ENCODE assay signal across 8 cellular contexts in genomic region chr9:41358682-41359081, GRCh38.
DNase-seq lines count a peak whose midpoint lies in the region; TF ChIP-seq lines count a peak whose summit lies in the region.
"Not testable (repeated sequence)": the region's sequence is repeated elsewhere in the genome, so short reads cannot be mapped to it uniquely, and the experiment has no call there.

No MANE protein-coding gene starts in this region.

- H3K27ac ChIP-seq in effector memory CD4-positive, alpha-beta T cell (ENCODE audit: insufficient read depth, low read length, poor library complexity, severe bottlenecking), result not testable (repeated sequence)
- H3K27ac ChIP-seq in liver (ENCODE audit: low read depth in 1 of 2, low read length in 2 of 2) (peak overlapping the region in 1 of 2 donors; percentile 41), suprapubic skin (peak overlapping the region; percentile 77)

- H3K4me3 Mint-ChIP-seq in activated T-helper 1 cell treated with anti-CD3 and anti-CD28 coated beads, Interleukin-12 subunit alpha, Interleukin-12 subunit beta, Interleukin-2, Interleukin-4 antibody, amounts not matched to agents 30 ng/mL and 10 ng/mL and 1 ng/mL, durations not matched to agents 14 hours and 24 hours and 36 hours, result peak overlapping the region; percentile 99

- not testable (repeated sequence) for H3K36me3 ChIP-seq in effector memory CD4-positive, alpha-beta T cell (ENCODE audit: control insufficient read depth, insufficient read depth, low read length); liver (ENCODE audit: control insufficient read depth in 4 of 4, insufficient read depth in 3 of 4, low read depth in 1 of 4, low read length in 3 of 4); suprapubic skin

- not testable (repeated sequence) for TF ChIP-seq RAD21 in liver (IDR thresholded peaks at IDR 0.05)

- H3K27me3 ChIP-seq in effector memory CD4-positive, alpha-beta T cell (replicated peaks; ENCODE audit: control insufficient read depth, insufficient read depth, low read length, poor library complexity, severe bottlenecking); liver (ENCODE audit: control insufficient read depth in 4 of 4, insufficient read depth in 4 of 4, low read length in 3 of 4); suprapubic skin: not testable (repeated sequence)

- peak; percentile 49 for DNase-seq in EL
- peak; percentile 50 for DNase-seq in NCI-H1105 (lab: John Stamatoyannopoulos, UW)
- DNase-seq in SKM-1 (lab: John Stamatoyannopoulos, UW; ENCODE audit: unreplicated experiment), result peak; percentile 14
- peak; percentile 83 for DNase-seq in activated T-helper 1 cell treated with anti-CD3 and anti-CD28 coated beads, Interleukin-12 subunit alpha, Interleukin-12 subunit beta, Interleukin-2, Interleukin-4 antibody, amounts not matched to agents 30 ng/mL and 10 ng/mL and 1 ng/mL, durations not matched to agents 14 hours and 24 hours and 36 hours (ENCODE audit: low spot score)
- peak; percentile 53 to 71 (median 70) for DNase-seq in effector memory CD4-positive, alpha-beta T cell
- DNase-seq in skeletal muscle cell (ENCODE audit: low read depth), result not testable (repeated sequence)
- DNase-seq in suprapubic skin (ENCODE audit: low spot score in 2 of 2), result peak; percentile 90

- H3K27me3 Mint-ChIP-seq in activated T-helper 1 cell treated with anti-CD3 and anti-CD28 coated beads, Interleukin-12 subunit alpha, Interleukin-12 subunit beta, Interleukin-2, Interleukin-4 antibody, amounts not matched to agents 30 ng/mL and 10 ng/mL and 1 ng/mL, durations not matched to agents 14 hours and 24 hours and 36 hours (ENCODE audit: insufficient read depth), result not testable (repeated sequence)

- not testable (repeated sequence) for H3K36me3 Mint-ChIP-seq in activated T-helper 1 cell treated with anti-CD3 and anti-CD28 coated beads, Interleukin-12 subunit alpha, Interleukin-12 subunit beta, Interleukin-2, Interleukin-4 antibody, amounts not matched to agents 30 ng/mL and 10 ng/mL and 1 ng/mL, durations not matched to agents 14 hours and 24 hours and 36 hours (ENCODE audit: low read depth)

- not testable (repeated sequence) for TF ChIP-seq CTCF in liver (IDR thresholded peaks at IDR 0.05; ENCODE audit: low read depth, low read length, missing input control); suprapubic skin (IDR thresholded peaks at IDR 0.05)

- H3K4me3 ChIP-seq in effector memory CD4-positive, alpha-beta T cell (ENCODE audit: insufficient read depth, low read depth, low read length, poor library complexity, severe bottlenecking), result peak overlapping the region; percentile 62
- H3K4me3 ChIP-seq in liver (ENCODE audit: low read depth in 1 of 3, low read length in 3 of 3), result not testable (repeated sequence)
- H3K4me3 ChIP-seq in skeletal muscle cell (ENCODE audit: low read depth, low read length) (peak overlapping the region; percentile 63), suprapubic skin (peak overlapping the region; percentile 68)

- TF ChIP-seq EP300 in suprapubic skin (IDR thresholded peaks at IDR 0.05), result not testable (repeated sequence)

- H3K4me1 ChIP-seq in effector memory CD4-positive, alpha-beta T cell (ENCODE audit: control insufficient read depth, insufficient read depth, low read length, poor library complexity, severe bottlenecking); liver (ENCODE audit: control insufficient read depth in 4 of 4, insufficient read depth in 4 of 4, low read length in 3 of 4): not testable (repeated sequence)
- peaks cover 11% of the 10 kb centered on the region for H3K4me1 ChIP-seq in suprapubic skin

- H3K4me1 Mint-ChIP-seq in activated T-helper 1 cell treated with anti-CD3 and anti-CD28 coated beads, Interleukin-12 subunit alpha, Interleukin-12 subunit beta, Interleukin-2, Interleukin-4 antibody, amounts not matched to agents 30 ng/mL and 10 ng/mL and 1 ng/mL, durations not matched to agents 14 hours and 24 hours and 36 hours (ENCODE audit: low read depth), result not testable (repeated sequence)

- peak overlapping the region; percentile 99 for H3K27ac Mint-ChIP-seq in activated T-helper 1 cell treated with anti-CD3 and anti-CD28 coated beads, Interleukin-12 subunit alpha, Interleukin-12 subunit beta, Interleukin-2, Interleukin-4 antibody, amounts not matched to agents 30 ng/mL and 10 ng/mL and 1 ng/mL, durations not matched to agents 14 hours and 24 hours and 36 hours

- not testable (repeated sequence) for H3K9ac ChIP-seq in liver (ENCODE audit: low read depth in 1 of 2, low read length in 2 of 2)

- intact Hi-C loops in activated T-helper 1 cell treated with anti-CD3 and anti-CD28 coated beads, Interleukin-12 subunit alpha, Interleukin-12 subunit beta, Interleukin-2, Interleukin-4 antibody, amounts not matched to agents 30 ng/mL and 10 ng/mL and 1 ng/mL, durations not matched to agents 14 hours and 24 hours and 36 hours (cut with micrococcal nuclease), result not testable (repeated sequence)

- not testable (repeated sequence) for H3K9me3 ChIP-seq in effector memory CD4-positive, alpha-beta T cell (ENCODE audit: control insufficient read depth, low read length); liver (ENCODE audit: control insufficient read depth in 4 of 4, low read length in 3 of 4); suprapubic skin

- 0% methylated on average over 27 of the region's 40 CpGs for WGBS in liver
- WGBS in suprapubic skin, result no CpG with 5 or more reads among the region's 40 CpGs

- TF ChIP-seq POLR2A in suprapubic skin (IDR thresholded peaks at IDR 0.05), result not testable (repeated sequence)

- not testable (repeated sequence) for H3K9me3 Mint-ChIP-seq in activated T-helper 1 cell treated with anti-CD3 and anti-CD28 coated beads, Interleukin-12 subunit alpha, Interleukin-12 subunit beta, Interleukin-2, Interleukin-4 antibody, amounts not matched to agents 30 ng/mL and 10 ng/mL and 1 ng/mL, durations not matched to agents 14 hours and 24 hours and 36 hours

TF ChIP-seq in liver, 16 proteins besides CTCF, POLR2A, EP300 and RAD21:
- TF ChIP-seq YY1 (IDR thresholded peaks at IDR 0.05), result peak; percentile 54
